Comparison of ENCODE assay signal across 14 cellular contexts in genomic region chr4:88870428-88870827, GRCh38.
A peak's percentile ranks its signal among the peaks of the same experiment; 100 is the strongest.
DNase-seq lines count a peak whose midpoint lies in the region; ATAC-seq lines count a peak whose summit lies in the region.
"Had no signal": no experiment of that assay in that cellular context is flagged by ENCODE, and none has a peak within 500 bp of the region (broad histone marks: within the 10 kb centered on the region; RNA-seq: fewer than 3 reads in every experiment).

No MANE protein-coding gene starts in this region.

- DNase-seq in NCI-H2029 (lab: John Stamatoyannopoulos, UW): peak; percentile 18
- no peak for DNase-seq in NCI-H2029 treated with DMSO at 0.1 percent for 48 hours (lab: John Stamatoyannopoulos, UW)
- peak; percentile 20 for DNase-seq in COLO668 (lab: John Stamatoyannopoulos, UW; ENCODE audit: unreplicated experiment)
- peak; percentile 30 for DNase-seq in NCI-H510A (lab: John Stamatoyannopoulos, UW)
- DNase-seq in SHP77 treated with DMSO at 0.1 percent for 48 hours (lab: John Stamatoyannopoulos, UW): peak; percentile 20
- DNase-seq: CD4-positive, CD25-positive, alpha-beta regulatory T cell; CD8-positive, alpha-beta T cell; DMS 273 treated with DMSO at 0.1 percent for 48 hours; DND-41; H9 had no signal

- ATAC-seq in HG02973 (IDR thresholded peaks at IDR 0.05; ENCODE audit: unreplicated experiment) (no peak), GM18517 (IDR thresholded peaks at IDR 0.05; ENCODE audit: unreplicated experiment) (no peak)
- ATAC-seq: CD8-positive, alpha-beta T cell; GM23338; HCT116 had no signal
